ENCODE assay signal across 2 cellular contexts in the genomic region with DNA sequence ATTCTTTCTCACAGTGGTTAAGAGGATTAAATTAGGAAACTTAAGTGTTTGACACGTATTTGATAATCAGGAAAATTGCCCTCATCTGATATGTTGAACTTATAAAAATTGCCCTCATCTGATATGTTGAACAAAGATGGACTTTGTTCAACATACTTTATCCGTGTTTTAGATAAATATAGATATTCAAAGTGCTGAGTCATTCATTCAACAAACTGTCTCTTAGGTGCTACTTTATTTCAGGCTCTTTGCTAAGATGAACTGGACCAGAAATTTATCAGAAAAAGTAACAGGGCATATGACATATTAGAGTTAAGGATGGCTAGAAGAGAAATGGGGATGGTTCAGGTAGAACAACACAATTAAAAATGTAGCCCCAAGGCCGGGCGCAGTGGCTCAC.
A peak's percentile ranks its signal among the peaks of the same experiment; 100 is the strongest.
TF ChIP-seq lines count a peak whose summit lies in the region.

No MANE protein-coding gene starts in this region.

TF ChIP-seq in A549, 52 proteins besides CTCF, POLR2A, EP300 and RAD21 (continued from another document):
- TF ChIP-seq NFE2L2 (conservative IDR thresholded peaks at IDR 0.05; ENCODE audit: low read length) = 0 out of 2 replicates have a peak, but pooled peaks have one; percentile 40
TF ChIP-seq in A549: peak in this region for 2.

TF ChIP-seq in K562, 482 proteins besides CTCF, POLR2A, EP300 and RAD21 (continued from another document):
- no peak for TF ChIP-seq DACH1 (IDR thresholded peaks at IDR 0.05; ENCODE audit: partially characterized antibody)
- TF ChIP-seq, protein P1, sequence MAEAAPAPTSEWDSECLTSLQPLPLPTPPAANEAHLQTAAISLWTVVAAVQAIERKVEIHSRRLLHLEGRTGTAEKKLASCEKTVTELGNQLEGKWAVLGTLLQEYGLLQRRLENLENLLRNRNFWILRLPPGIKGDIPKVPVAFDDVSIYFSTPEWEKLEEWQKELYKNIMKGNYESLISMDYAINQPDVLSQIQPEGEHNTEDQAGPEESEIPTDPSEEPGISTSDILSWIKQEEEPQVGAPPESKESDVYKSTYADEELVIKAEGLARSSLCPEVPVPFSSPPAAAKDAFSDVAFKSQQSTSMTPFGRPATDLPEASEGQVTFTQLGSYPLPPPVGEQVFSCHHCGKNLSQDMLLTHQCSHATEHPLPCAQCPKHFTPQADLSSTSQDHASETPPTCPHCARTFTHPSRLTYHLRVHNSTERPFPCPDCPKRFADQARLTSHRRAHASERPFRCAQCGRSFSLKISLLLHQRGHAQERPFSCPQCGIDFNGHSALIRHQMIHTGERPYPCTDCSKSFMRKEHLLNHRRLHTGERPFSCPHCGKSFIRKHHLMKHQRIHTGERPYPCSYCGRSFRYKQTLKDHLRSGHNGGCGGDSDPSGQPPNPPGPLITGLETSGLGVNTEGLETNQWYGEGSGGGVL (CRISPR knock-in tag; IDR thresholded peaks at IDR 0.05) = no peak
- TF ChIP-seq ZNF780A (CRISPR knock-in tag; IDR thresholded peaks at IDR 0.05) = no peak
TF ChIP-seq in K562: peak in this region for 1.
